26 cellular contexts compared by ENCODE assay signal in genomic region chr9:130477564-130477963, GRCh38. TPM values are rescaled to one million over a fixed set of nuclear protein-coding genes. Genes with fewer than 3 reads are reported as not detected.
DNase-seq lines count a peak whose midpoint lies in the region; ATAC-seq, FAIRE-seq and TF ChIP-seq lines count a peak whose summit lies in the region.
"Had no signal": no experiment of that assay in that cellular context is flagged by ENCODE, and none has a peak within 500 bp of the region (broad histone marks: within the 10 kb centered on the region; RNA-seq: fewer than 3 reads in every experiment).

No MANE protein-coding gene starts in this region.

- no peak for TF ChIP-seq CTCF in WERI-Rb-1 (IDR thresholded peaks at IDR 0.05; ENCODE audit: low read depth, low read length)

- no peak overlapping the region for H3K4me2 ChIP-seq in neuronal stem cell (ENCODE audit: insufficient read depth, low read length, poor library complexity, severe bottlenecking)
- H3K4me2 ChIP-seq in Karpas-422 (ENCODE audit: low read depth, low read length, poor library complexity, severe bottlenecking), result no peak overlapping the region
- H3K4me2 ChIP-seq: A549; BLaER1 treated with 17β-estradiol and CSF1 and Interleukin-3, amounts not matched to agents 10 nM and 100 nM; GM23338 had no signal

- peak overlapping the region; percentile 92 for H2BK15ac ChIP-seq in neuronal stem cell (ENCODE audit: low read length)

- H2BK5ac ChIP-seq in neuronal stem cell (ENCODE audit: low read length), result peak overlapping the region; percentile 58

- H3K4me3 ChIP-seq in WERI-Rb-1 (ENCODE audit: low read depth, low read length) (no peak overlapping the region), neuronal stem cell (ENCODE audit: low read length in 2 of 2) (no peak overlapping the region), Karpas-422 (ENCODE audit: low read length) (no peak overlapping the region)
- H3K4me3 ChIP-seq: A549; BLaER1 treated with 17β-estradiol and CSF1 and Interleukin-3, amounts not matched to agents 10 nM and 100 nM; GM12878; GM23338; HAP-1 had no signal

- peak overlapping the region; percentile 56 for H3K14ac ChIP-seq in neuronal stem cell (ENCODE audit: low read length)

- H2AFZ ChIP-seq in neuronal stem cell (ENCODE audit: low read length) (no peak overlapping the region), Karpas-422 (ENCODE audit: low read length) (no peak overlapping the region)
- H2AFZ ChIP-seq: GM23338 had no signal

- DNase-seq in WERI-Rb-1 (no peak), neuronal stem cell (ENCODE audit: low spot score) (no peak), urothelium cell line (ENCODE audit: low spot score) (no peak), Karpas-422 (no peak)
- DNase-seq: 8988T; ACHN; AML-193; BE2C; CD4-positive, alpha-beta T cell; CD8-positive, alpha-beta memory T cell; DMS 273 treated with DMSO at 0.1 percent for 48 hours; DMS79; EL; GDM1; HFFc6 had no signal

- H4K91ac ChIP-seq in neuronal stem cell (ENCODE audit: low read depth, low read length, poor library complexity), result no peak overlapping the region

- H4K20me1 ChIP-seq in Karpas-422 (ENCODE audit: insufficient read depth, low read depth, low read length), result no peaks in the 10 kb centered on the region

- no peak overlapping the region for H4K8ac ChIP-seq in neuronal stem cell (ENCODE audit: low read depth, low read length)

- no peak overlapping the region for H3K4ac ChIP-seq in neuronal stem cell (ENCODE audit: low read length)

- peak overlapping the region; percentile 20 for H3K23ac ChIP-seq in neuronal stem cell (ENCODE audit: low read depth, low read length, poor library complexity)

- H3K9me3 ChIP-seq in WERI-Rb-1 (ENCODE audit: severe bottlenecking) (no peaks in the 10 kb centered on the region), neuronal stem cell (replicated peaks in 1 of 2; ENCODE audit: control insufficient read depth in 2 of 2, insufficient read depth in 1 of 2, low read depth in 1 of 2, low read length in 2 of 2) (peaks cover 0 to 1% of the 10 kb centered on the region in 2 donors), Karpas-422 (ENCODE audit: low read length) (no peaks in the 10 kb centered on the region)
- H3K9me3 ChIP-seq: A549; BE2C; BLaER1 treated with 17β-estradiol and CSF1 and Interleukin-3, amounts not matched to agents 10 nM and 100 nM; HAP-1 had no signal

- H3K9me2 ChIP-seq in Karpas-422 (replicated peaks; ENCODE audit: insufficient read depth, low read length), result no peaks in the 10 kb centered on the region

- peak overlapping the region; percentile 83 for H3K27ac ChIP-seq in WERI-Rb-1
- no peak overlapping the region for H3K27ac ChIP-seq in neuronal stem cell (replicated peaks; ENCODE audit: low read length)
- H3K27ac ChIP-seq in Karpas-422 (ENCODE audit: low read length), result no peak overlapping the region
- H3K27ac ChIP-seq: A549; BLaER1 treated with 17β-estradiol and CSF1 and Interleukin-3, amounts not matched to agents 10 nM and 100 nM had no signal

- H3K79me2 ChIP-seq in Karpas-422 (ENCODE audit: low read length), result no peaks in the 10 kb centered on the region

- no peaks in the 10 kb centered on the region for H3K27me3 ChIP-seq in WERI-Rb-1 (ENCODE audit: insufficient read depth, low read depth, severe bottlenecking)
- H3K27me3 ChIP-seq in neuronal stem cell (ENCODE audit: control insufficient read depth in 3 of 3, insufficient read depth in 3 of 3, low read depth in 1 of 3, low read length in 3 of 3), result peaks cover 0 to 93% (median 0%) of the 10 kb centered on the region in 3 experiments
- no peaks in the 10 kb centered on the region for H3K27me3 ChIP-seq in Karpas-422 (ENCODE audit: low read length)
- H3K27me3 ChIP-seq: BE2C had no signal

- no peak for FAIRE-seq in urothelium cell line (lab: Jason Lieb, UNC)
- FAIRE-seq: A549, D721Med, GM12878, GM19239, H54 had no signal

- peak overlapping the region; percentile 91 for H3K18ac ChIP-seq in neuronal stem cell (ENCODE audit: low read length)

- no CpG with 5 or more reads among the region's 12 CpGs for WGBS in neuronal stem cell (ENCODE audit: extremely low coverage in 2 of 2, insufficient read length in 2 of 2, insufficient replicate concordance in 1 of 2), 2 donors

- peak overlapping the region; percentile 96 for H2BK12ac ChIP-seq in neuronal stem cell (ENCODE audit: low read length)

- ATAC-seq in esophagus mucosa (peak; percentile 5), SK-N-SH treated with all-trans-retinoic acid at 6 μM for 48 hours (no peak)
- ATAC-seq: A549, GM12878, GM23338 had no signal

- H2AK5ac ChIP-seq in neuronal stem cell (ENCODE audit: low read depth, low read length), result peak overlapping the region; percentile 99

- H2BK120ac ChIP-seq in neuronal stem cell (ENCODE audit: low read depth, low read length), result no peak overlapping the region

- H3K4me1 ChIP-seq in neuronal stem cell (ENCODE audit: control insufficient read depth in 2 of 2, insufficient read depth in 1 of 2, low read depth in 1 of 2, low read length in 2 of 2), result peaks cover 20 to 39% of the 10 kb centered on the region in 2 donors
- H3K4me1 ChIP-seq in Karpas-422 (ENCODE audit: low read length), result no peaks in the 10 kb centered on the region
- H3K4me1 ChIP-seq: A549, BE2C, HAP-1 had no signal

- H3K79me1 ChIP-seq in neuronal stem cell (ENCODE audit: low read depth, low read length), result no peaks in the 10 kb centered on the region

- H3K9ac ChIP-seq in neuronal stem cell (ENCODE audit: low read depth, low read length, poor library complexity) (peak overlapping the region; percentile 2), Karpas-422 (ENCODE audit: low read length) (no peak overlapping the region)
- H3K9ac ChIP-seq: BLaER1 treated with 17β-estradiol and CSF1 and Interleukin-3, amounts not matched to agents 10 nM and 100 nM had no signal

- H3K36me3 ChIP-seq in WERI-Rb-1, result peaks cover 31% of the 10 kb centered on the region
- no peaks in the 10 kb centered on the region for H3K36me3 ChIP-seq in neuronal stem cell (replicated peaks in 1 of 2; ENCODE audit: control insufficient read depth in 2 of 2, insufficient read depth in 2 of 2, low read length in 2 of 2)
- H3K36me3 ChIP-seq in Karpas-422 (ENCODE audit: insufficient read depth, low read length), result no peaks in the 10 kb centered on the region

TF ChIP-seq in SK-N-SH treated with all-trans-retinoic acid at 6 μM for 48 hours, 23 proteins besides CTCF, POLR2A, EP300 and RAD21:
- no peak for TF ChIP-seq ESRRG (CRISPR knock-in tag; IDR thresholded peaks at IDR 0.05)
- TF ChIP-seq ISL1 (CRISPR knock-in tag; IDR thresholded peaks at IDR 0.05), result no peak
- TF ChIP-seq PPARA (CRISPR knock-in tag; IDR thresholded peaks at IDR 0.05; ENCODE audit: borderline replicate concordance), result no peak
- no peak for TF ChIP-seq CSDC2 (CRISPR knock-in tag; IDR thresholded peaks at IDR 0.05)
- TF ChIP-seq PATZ1 (CRISPR knock-in tag; IDR thresholded peaks at IDR 0.05; ENCODE audit: borderline replicate concordance), result no peak
- no peak for TF ChIP-seq ZNF8 (CRISPR knock-in tag; IDR thresholded peaks at IDR 0.05)
- no peak for TF ChIP-seq CSRNP3 (CRISPR knock-in tag; IDR thresholded peaks at IDR 0.05)
- TF ChIP-seq GLIS3 (CRISPR knock-in tag; IDR thresholded peaks at IDR 0.05), result no peak

RNA-seq across cellular contexts. Expression of gene ASS1, which starts 32.8 kb away (rescaled TPM):
- total RNA-seq in esophagus mucosa, result 101 TPM
- 19.7 TPM for polyA plus RNA-seq in neuronal stem cell (2013, experiment 1 of 2)
- polyA plus RNA-seq in neuronal stem cell (2013, experiment 2 of 2), result 19.8 TPM
- not detected in 2 replicates for total RNA-seq in Karpas-422 (2014; rRNA removed; shearing (Covaris generic); ENCODE audit: low replicate concordance)
- total RNA-seq: CD4-positive, alpha-beta T cell had no signal
- polyA plus RNA-seq: CD14-positive monocyte; CD8-positive, alpha-beta memory T cell had no signal

Comparison
In these comparisons a context has a peak if more than half of its experiments do, and no peak if none do; other contexts are left out.
1. RNA of gene ASS1, which starts 32.8 kb away (total RNA-seq): 101 TPM in esophagus mucosa (single experiment); not detected in Karpas-422; every median in the first group is over 100 times any median in the second.